In the genomic region with DNA sequence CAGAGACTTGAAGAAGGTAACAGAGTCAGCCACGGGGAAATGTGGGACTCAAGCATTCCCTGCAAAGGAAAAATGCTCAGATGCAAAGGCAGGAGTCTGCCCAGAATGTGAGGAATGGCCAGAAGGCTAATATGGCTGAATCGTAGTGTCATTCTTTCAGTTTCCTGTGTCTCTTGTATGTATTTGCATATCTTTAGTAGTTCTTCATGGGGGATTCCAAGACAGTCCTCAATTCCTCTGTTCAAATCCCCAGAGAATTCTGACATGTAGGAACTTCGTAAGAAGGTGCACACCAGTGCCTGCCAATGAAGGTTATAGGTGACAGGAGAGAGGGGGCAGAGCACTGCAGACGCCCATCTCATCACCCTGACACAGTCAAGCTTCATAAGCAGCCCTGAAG, we compare ENCODE assay signal across 23 cellular contexts.
DNase-seq lines count a peak whose midpoint lies in the region; ATAC-seq and TF ChIP-seq lines count a peak whose summit lies in the region.
"Had no signal": no experiment of that assay in that cellular context is flagged by ENCODE, and none has a peak within 500 bp of the region (broad histone marks: within the 10 kb centered on the region; RNA-seq: fewer than 3 reads in every experiment).

No MANE protein-coding gene starts in this region.

- no peak overlapping the region for H3K23ac ChIP-seq in mesendoderm (ENCODE audit: low read length)

- H3K27ac ChIP-seq in OCI-LY3 (ENCODE audit: low read length): peak overlapping the region; percentile 83
- no peak overlapping the region for H3K27ac ChIP-seq in mesendoderm (ENCODE audit: low read depth, low read length)
- H3K27ac ChIP-seq in smooth muscle cell (ENCODE audit: low read depth): no peak overlapping the region
- H3K27ac ChIP-seq: HL-60, SJSA1 had no signal

- no peaks in the 10 kb centered on the region for H3K79me1 ChIP-seq in mesendoderm (ENCODE audit: low read length)

- H3F3A ChIP-seq in smooth muscle cell (ENCODE audit: low read depth): no peaks in the 10 kb centered on the region

- no peaks in the 10 kb centered on the region for H3K27me3 ChIP-seq in OCI-LY3 (ENCODE audit: low read depth, low read length)
- no peaks in the 10 kb centered on the region for H3K27me3 ChIP-seq in mesendoderm (ENCODE audit: insufficient read depth, low read length, poor library complexity)
- no peaks in the 10 kb centered on the region for H3K27me3 ChIP-seq in smooth muscle cell (ENCODE audit: low read depth)
- H3K27me3 ChIP-seq: BLaER1 treated with 17β-estradiol and CSF1 and Interleukin-3, amounts not matched to agents 10 nM and 100 nM had no signal

- H3K36me3 ChIP-seq in OCI-LY3 (replicated peaks; ENCODE audit: low read depth, low read length) (no peaks in the 10 kb centered on the region), mesendoderm (ENCODE audit: control insufficient read depth, insufficient read depth, low read length) (no peaks in the 10 kb centered on the region), smooth muscle cell (ENCODE audit: low read depth) (no peaks in the 10 kb centered on the region)
- H3K36me3 ChIP-seq: BLaER1 treated with 17β-estradiol and CSF1 and Interleukin-3, amounts not matched to agents 10 nM and 100 nM; SJSA1 had no signal

- no CpG with 5 or more reads among the region's 4 CpGs for WGBS in mesendoderm (ENCODE audit: extremely low coverage, insufficient coverage, low lambda C conversion rate)
- 84% methylated on average over 4 of the region's 4 CpGs for WGBS in smooth muscle cell (ENCODE audit: low lambda C conversion rate)

- no peak overlapping the region for H2BK120ac ChIP-seq in mesendoderm (ENCODE audit: low read depth, low read length)

- H4K8ac ChIP-seq in mesendoderm (ENCODE audit: low read depth, low read length): no peak overlapping the region

- DNase-seq in GM12865 (ENCODE audit: low read depth): peak; percentile 15
- DNase-seq in mesendoderm: peak; percentile 14
- no peak for DNase-seq in pons (ENCODE audit: low spot score)
- no peak for DNase-seq in smooth muscle cell (lab: John Stamatoyannopoulos, UW; ENCODE audit: unreplicated experiment)
- no peak for DNase-seq in activated CD4-positive, alpha-beta T cell treated with anti-CD3 and anti-CD28 coated beads, Interleukin-2, amount 50 U/mL, for 48 hours
- DNase-seq: AML-193; CD4-positive, alpha-beta T cell; Karpas-422; NCI-H1092; NCI-H1436; NCI-H187 treated with DMSO at 0.1 percent for 48 hours; NCI-H2171 treated with DMSO at 0.1 percent for 48 hours; NCI-H524; NCI-H774; Right ventricle myocardium superior; RPMI8226 had no signal

- H3K79me2 ChIP-seq in OCI-LY3 (ENCODE audit: low read length): no peaks in the 10 kb centered on the region
- no peaks in the 10 kb centered on the region for H3K79me2 ChIP-seq in mesendoderm (ENCODE audit: control insufficient read depth, insufficient read depth, low read length)
- H3K79me2 ChIP-seq in smooth muscle cell (ENCODE audit: low read depth): no peaks in the 10 kb centered on the region

- H3K56ac ChIP-seq in mesendoderm (ENCODE audit: low read length): no peak overlapping the region

- H3K9me3 ChIP-seq in OCI-LY3 (ENCODE audit: insufficient read depth, low read length) (no peaks in the 10 kb centered on the region), smooth muscle cell (replicated peaks; ENCODE audit: low read depth) (no peaks in the 10 kb centered on the region)
- H3K9me3 ChIP-seq: BLaER1 treated with 17β-estradiol and CSF1 and Interleukin-3, amounts not matched to agents 10 nM and 100 nM; SJSA1 had no signal

- peak overlapping the region; percentile 9; the same call in 1 of the 2 replicates for H2AFZ ChIP-seq in OCI-LY3 (ENCODE audit: low read depth, low read length)
- H2AFZ ChIP-seq in smooth muscle cell (ENCODE audit: low read depth): no peak overlapping the region

- peak overlapping the region; percentile 54 for H3K4me2 ChIP-seq in OCI-LY3 (ENCODE audit: low read length)
- no peak overlapping the region for H3K4me2 ChIP-seq in mesendoderm (ENCODE audit: low read length)
- no peak overlapping the region for H3K4me2 ChIP-seq in smooth muscle cell

- H3K9ac ChIP-seq in OCI-LY3 (ENCODE audit: low read length) (no peak overlapping the region), mesendoderm (ENCODE audit: low read length) (no peak overlapping the region), smooth muscle cell (ENCODE audit: low read depth) (no peak overlapping the region)
- H3K9ac ChIP-seq: BLaER1 treated with 17β-estradiol and CSF1 and Interleukin-3, amounts not matched to agents 10 nM and 100 nM had no signal

- H4K20me1 ChIP-seq in OCI-LY3 (ENCODE audit: insufficient read depth, low read length) (no peaks in the 10 kb centered on the region), smooth muscle cell (ENCODE audit: low read depth) (no peaks in the 10 kb centered on the region)
- H4K20me1 ChIP-seq: BLaER1 treated with 17β-estradiol and CSF1 and Interleukin-3, amounts not matched to agents 10 nM and 100 nM had no signal

- H3K4me1 ChIP-seq in OCI-LY3 (ENCODE audit: low read length): peaks cover 28% of the 10 kb centered on the region
- no peaks in the 10 kb centered on the region for H3K4me1 ChIP-seq in mesendoderm (ENCODE audit: control insufficient read depth, low read depth, low read length)
- no peaks in the 10 kb centered on the region for H3K4me1 ChIP-seq in smooth muscle cell (ENCODE audit: low read depth)
- H3K4me1 ChIP-seq: SJSA1 had no signal

- H2AK5ac ChIP-seq in mesendoderm (ENCODE audit: low read length): no peak overlapping the region

- no peak overlapping the region for H3K4ac ChIP-seq in mesendoderm (ENCODE audit: low read depth, low read length)

- no peak overlapping the region for H4K5ac ChIP-seq in mesendoderm (ENCODE audit: low read length)

- H2BK5ac ChIP-seq in mesendoderm (ENCODE audit: low read length): no peak overlapping the region

- H3K18ac ChIP-seq in mesendoderm (ENCODE audit: low read length): no peak overlapping the region

- TF ChIP-seq CTCF in GM12865 (IDR thresholded peaks at IDR 0.05; ENCODE audit: insufficient read depth, low read depth, low read length, missing control alignments) (no peak), OCI-LY3 (IDR thresholded peaks at IDR 0.05; ENCODE audit: low read depth, low read length) (no peak), smooth muscle cell (IDR thresholded peaks at IDR 0.05; ENCODE audit: borderline replicate concordance, insufficient read depth, poor library complexity, severe bottlenecking) (no peak)

- no peak overlapping the region for H2BK15ac ChIP-seq in mesendoderm (replicated peaks; ENCODE audit: low read depth)

- peak; percentile 55 for ATAC-seq in GM18907 (IDR thresholded peaks at IDR 0.05; ENCODE audit: unreplicated experiment)
- ATAC-seq in GM21515 (IDR thresholded peaks at IDR 0.05; ENCODE audit: unreplicated experiment): no peak
- ATAC-seq: HCT116 had no signal

- H3K4me3 ChIP-seq in GM12865 (ENCODE audit: low read depth, low read length) (no peak overlapping the region), OCI-LY3 (ENCODE audit: low read length) (no peak overlapping the region; the same call in 1 of the 2 replicates), mesendoderm (ENCODE audit: low read length) (no peak overlapping the region), smooth muscle cell (no peak overlapping the region)
- H3K4me3 ChIP-seq: BLaER1 treated with 17β-estradiol and CSF1 and Interleukin-3, amounts not matched to agents 10 nM and 100 nM; SJSA1 had no signal

Comparison
In these comparisons a context has a peak if more than half of its experiments do, and no peak if none do; other contexts are left out.
1. DNase-seq: peak in GM12865 (single experiment) and mesendoderm (single experiment); none in pons (single experiment), smooth muscle cell (single experiment) and activated CD4-positive, alpha-beta T cell treated with anti-CD3 and anti-CD28 coated beads, Interleukin-2, amount 50 U/mL, for 48 hours (0 of 2).